Comparison of ENCODE assay signal across 1 cellular context in genomic region chr5:139188558-139189270, GRCh38.
A peak's percentile ranks its signal among the peaks of the same experiment; 100 is the strongest.
TF ChIP-seq lines count a peak whose summit lies in the region.

No MANE protein-coding gene starts in this region.

TF ChIP-seq in K562, 482 proteins besides CTCF, POLR2A, EP300 and RAD21 (continued from another document):
- no peak for TF ChIP-seq PTTG1 (tag; IDR thresholded peaks at IDR 0.05; ENCODE audit: low read depth)
- TF ChIP-seq HEY1 (CRISPR knock-in tag; IDR thresholded peaks at IDR 0.05; ENCODE audit: borderline replicate concordance) = no peak
- peak; percentile 42; the same call in 1 of the 2 replicates for TF ChIP-seq DMBX1 (CRISPR knock-in tag; IDR thresholded peaks at IDR 0.05; ENCODE audit: borderline replicate concordance)
- peak; percentile 60; the same call in 1 of the 2 replicates for TF ChIP-seq ZNF395 (CRISPR knock-in tag; IDR thresholded peaks at IDR 0.05)
- peak; percentile 51; the same call in 1 of the 2 replicates for TF ChIP-seq HMBOX1 (IDR thresholded peaks at IDR 0.05)
- no peak for TF ChIP-seq BCLAF1 (IDR thresholded peaks at IDR 0.05; ENCODE audit: borderline replicate concordance in 1 of 2, control insufficient read depth in 1 of 2, low read depth in 2 of 2, low read length in 1 of 2)
- TF ChIP-seq SLC30A9 (CRISPR knock-in tag; IDR thresholded peaks at IDR 0.05) = no peak
- no peak for TF ChIP-seq CSDE1 (IDR thresholded peaks at IDR 0.05)
- peak; percentile 19; the same call in 1 of the 2 replicates for TF ChIP-seq PHB2 (IDR thresholded peaks at IDR 0.05; ENCODE audit: low read depth)
- TF ChIP-seq CBX3 (IDR thresholded peaks at IDR 0.05; ENCODE audit: borderline replicate concordance in 1 of 2, low read length in 2 of 2) = no peak
- peak; percentile 57 for TF ChIP-seq ATF7 (IDR thresholded peaks at IDR 0.05)
- TF ChIP-seq ZNF316 (IDR thresholded peaks at IDR 0.05) = peak; percentile 96
- TF ChIP-seq CBX5 (IDR thresholded peaks at IDR 0.05; ENCODE audit: borderline replicate concordance, low read depth) = no peak
- peak; percentile 99 to 100 for TF ChIP-seq KDM1A (IDR thresholded peaks at IDR 0.05)
- peak; percentile 99 for TF ChIP-seq HDAC2 (IDR thresholded peaks at IDR 0.05)
- TF ChIP-seq TGIF2 (CRISPR knock-in tag; IDR thresholded peaks at IDR 0.05) = no peak
- TF ChIP-seq BRF2 (IDR thresholded peaks at IDR 0.05; ENCODE audit: borderline replicate concordance, insufficient read depth, insufficient read length) = no peak
- TF ChIP-seq ZNF407 (IDR thresholded peaks at IDR 0.05; ENCODE audit: low read depth) = no peak
- no peak for TF ChIP-seq ATF4 (CRISPR knock-in tag; IDR thresholded peaks at IDR 0.05)
- no peak for TF ChIP-seq MAX (CRISPR knock-in tag; IDR thresholded peaks at IDR 0.05)
- peak; percentile 77 for TF ChIP-seq MTA2 (IDR thresholded peaks at IDR 0.05; ENCODE audit: low read depth)
- no peak for TF ChIP-seq ZNF507 (tag; conservative IDR thresholded peaks at IDR 0.05)
- TF ChIP-seq GATA2 (CRISPR knock-in tag; IDR thresholded peaks at IDR 0.05) = peak; percentile 69
- no peak for TF ChIP-seq POLR2B (IDR thresholded peaks at IDR 0.05; ENCODE audit: low read depth, partially characterized antibody)
